Comparison of ENCODE assay signal across 10 cellular contexts in genomic region chr6:33590531-33591198, GRCh38. TPM values are rescaled to one million over a fixed set of nuclear protein-coding genes. Genes with fewer than 3 reads are reported as not detected.
A peak's percentile ranks its signal among the peaks of the same experiment; 100 is the strongest.
DNase-seq lines count a peak whose midpoint lies in the region; ATAC-seq, FAIRE-seq and TF ChIP-seq lines count a peak whose summit lies in the region.
"Had no signal": no experiment of that assay in that cellular context is flagged by ENCODE, and none has a peak within 500 bp of the region (broad histone marks: within the 10 kb centered on the region; RNA-seq: fewer than 3 reads in every experiment).

No MANE protein-coding gene starts in this region.

- in situ Hi-C loops in K562 (cut with MboI) (no loop called here), brain microvascular endothelial cell (cut with HindIII; ENCODE audit: low pct_ligation_motif_present, low sequenced_read_pairs) (no loop called here)

- H3K4me1 ChIP-seq in HEK293 (ENCODE audit: control insufficient read depth, insufficient read depth, low read length) (no peaks in the 10 kb centered on the region; the same call in 1 of the 2 replicates), K562 (replicated peaks in 1 of 2; ENCODE audit: control insufficient read depth in 2 of 2, insufficient read depth in 2 of 2, low read length in 2 of 2) (peaks cover 18 to 32% of the 10 kb centered on the region in 2 experiments), suprapubic skin (peaks cover 37% of the 10 kb centered on the region)

- 0 out of 2 replicates have a peak overlapping the region, but pooled peaks have one; percentile 36 for H3K27ac ChIP-seq in HEK293 (ENCODE audit: extremely low read depth, low read depth, low read length)
- peak overlapping the region; percentile 55; the same call in 1 of the 3 replicates for H3K27ac ChIP-seq in K562 (ENCODE audit: extremely low read depth, low read depth, low read length)
- peak overlapping the region; percentile 71 for H3K27ac ChIP-seq in suprapubic skin
- no peak overlapping the region for H3K27ac ChIP-seq in brain microvascular endothelial cell

- H3K27me3 ChIP-seq in K562 (ENCODE audit: control insufficient read depth in 2 of 2, insufficient read depth in 2 of 2, low read length in 2 of 2) = no peaks in the 10 kb centered on the region
- H3K27me3 ChIP-seq in suprapubic skin = no peaks in the 10 kb centered on the region
- H3K27me3 ChIP-seq in brain microvascular endothelial cell (replicated peaks) = no peaks in the 10 kb centered on the region

- H3K79me2 ChIP-seq in K562 (ENCODE audit: control insufficient read depth, insufficient read depth, low read length) = no peaks in the 10 kb centered on the region

- no peaks in the 10 kb centered on the region for H3K36me3 ChIP-seq in HEK293 (ENCODE audit: control insufficient read depth in 2 of 2, insufficient read depth in 1 of 2, low read length in 2 of 2)
- H3K36me3 ChIP-seq in K562 (ENCODE audit: control insufficient read depth, insufficient read depth, low read length) = no peaks in the 10 kb centered on the region
- no peaks in the 10 kb centered on the region for H3K36me3 ChIP-seq in suprapubic skin
- no peaks in the 10 kb centered on the region for H3K36me3 ChIP-seq in brain microvascular endothelial cell (replicated peaks)

- POLR2A ChIA-PET in HEK293 (lab: Yijun Ruan, JAX) (interaction anchor here (1.4 to 1.8 kb wide), 3 partner anchors 10 to 110 kb away, joined by 3 to 5 read pairs (median 3); partner anchors contain the start of gene BAK1), K562 (lab: Yijun Ruan, JAX) (no interaction called here)

- TF ChIP-seq CTCF in HEK293 (tag by site-specific recombination; IDR thresholded peaks at IDR 0.05) (no peak), K562 (IDR thresholded peaks at IDR 0.05 in 2 of 3, conservative IDR thresholded peaks at IDR 0.05 in 1 of 3; ENCODE audit: insufficient read depth in 2 of 3, low read depth in 1 of 3, low read length in 3 of 3) (peak in 2 of 3 experiments; percentile 19 to 23; a peak in 1 of 6 replicates), suprapubic skin (IDR thresholded peaks at IDR 0.05) (no peak), brain microvascular endothelial cell (IDR thresholded peaks at IDR 0.05; ENCODE audit: low read depth, low read length, missing control alignments) (no peak)

- TF ChIP-seq POLR2A in K562 (conservative IDR thresholded peaks at IDR 0.05) (no peak), suprapubic skin (IDR thresholded peaks at IDR 0.05) (no peak)

- H3K9ac ChIP-seq in K562 (ENCODE audit: insufficient read depth in 1 of 2, low read depth in 2 of 2, low read length in 2 of 2) = peak overlapping the region in 1 of 2 experiments; percentile 85; a peak in 3 of 4 replicates

- no peak for FAIRE-seq in K562 (lab: Jason Lieb, UNC)

- H3K9me1 ChIP-seq in K562 (ENCODE audit: control insufficient read depth, insufficient read depth, low read length) = peaks cover 2% of the 10 kb centered on the region

- 55% methylated on average over 14 of the region's 15 CpGs for WGBS in K562 (ENCODE audit: insufficient coverage, low coverage, missing lambda C conversion rate)
- 73% methylated on average over 14 of the region's 15 CpGs for WGBS in suprapubic skin

- H3K9me3 ChIP-seq in HEK293 (ENCODE audit: control insufficient read depth, insufficient read depth, low read depth, low read length) = no peaks in the 10 kb centered on the region
- H3K9me3 ChIP-seq in K562 (replicated peaks; ENCODE audit: control insufficient read depth, insufficient read depth, low read depth, low read length) = no peaks in the 10 kb centered on the region
- H3K9me3 ChIP-seq in suprapubic skin = no peaks in the 10 kb centered on the region

- no TSS peak for BruUV-seq in K562 (replicated peaks; lab: Mats Ljungman, UMichigan)

- no peak overlapping the region for H3K4me3 ChIP-seq in HEK293 (ENCODE audit: low read depth, low read length)
- no peak overlapping the region for H3K4me3 ChIP-seq in K562
- no peak overlapping the region for H3K4me3 ChIP-seq in suprapubic skin
- H3K4me3 ChIP-seq in brain microvascular endothelial cell (ENCODE audit: low read depth, low read length) = no peak overlapping the region

- peak in 1 of 2 experiments; percentile 26; a peak in 2 of 4 replicates for TF ChIP-seq RAD21 in K562 (CRISPR knock-in tag; conservative IDR thresholded peaks at IDR 0.05 in 1 of 2, IDR thresholded peaks at IDR 0.05 in 1 of 2)

- intact Hi-C loops in K562 (cut with micrococcal nuclease) = loop anchor here (1.0 to 2.0 kb wide), 2 partner anchors 82 to 172 kb away; no protein-coding TSS in a partner anchor

- TF ChIP-seq EP300 in K562 (IDR thresholded peaks at IDR 0.05; ENCODE audit: low read length) (no peak), suprapubic skin (IDR thresholded peaks at IDR 0.05) (no peak)

- DNase-seq in K562 (ENCODE audit: extremely low read depth in 1 of 4, low spot score in 3 of 4) (peak in 3 of 4 experiments; percentile 49 to 63 (median 55)), kidney glomerular epithelial cell (lab: John Stamatoyannopoulos, UW) (peak; percentile 47), suprapubic skin (ENCODE audit: low spot score in 2 of 2) (no peak), brain microvascular endothelial cell (no peak), NCI-H187 (lab: John Stamatoyannopoulos, UW) (no peak)
- DNase-seq: NCI-H2029 had no signal

- CTCF ChIA-PET in HEK293 (lab: Yijun Ruan, JAX) (interaction anchor here (0.7 to 1.7 kb wide), 39 partner anchors 8 to 497 kb away, joined by 3 to 36 read pairs (median 5); partner anchors contain the start of gene IP6K3), K562 (lab: Yijun Ruan, JAX; ENCODE audit: low intra/inter-chr PET ratio) (interaction anchor here (0.5 to 3.9 kb wide), 6 partner anchors 40 to 1177 kb away, joined by 3 to 60 read pairs (median 4); no protein-coding TSS in a partner anchor)

- no peak overlapping the region; the same call in 1 of the 2 replicates for H3K4me2 ChIP-seq in K562 (ENCODE audit: insufficient read depth, low read length)

- peak; percentile 58 for ATAC-seq in K562
- ATAC-seq in HG03378 (IDR thresholded peaks at IDR 0.05; ENCODE audit: unreplicated experiment) = no peak
- no peak for ATAC-seq in GM21423 (IDR thresholded peaks at IDR 0.05; ENCODE audit: unreplicated experiment)
- ATAC-seq: activated CD8-positive, alpha-beta T cell treated with anti-CD3 and anti-CD28 coated beads, Interleukin-2, amount 10 ng/mL, durations not matched to agents 7 days and 5 days had no signal

- peak overlapping the region; percentile 51 for H2AFZ ChIP-seq in K562 (ENCODE audit: low read depth, low read length)

- no peaks in the 10 kb centered on the region for H4K20me1 ChIP-seq in K562 (replicated peaks; ENCODE audit: control insufficient read depth, insufficient read depth, low read length)

TF ChIP-seq in K562, 482 proteins besides CTCF, POLR2A, EP300 and RAD21 (continues in another document):
- no peak; the same call in 1 of the 2 replicates for TF ChIP-seq PHF8 (IDR thresholded peaks at IDR 0.05; ENCODE audit: borderline replicate concordance, low read length)
- TF ChIP-seq HNRNPLL (IDR thresholded peaks at IDR 0.05; ENCODE audit: low read depth, low read length, poor library complexity, severe bottlenecking) = no peak
- no peak for TF ChIP-seq TCFL5 (CRISPR knock-in tag; conservative IDR thresholded peaks at IDR 0.05)
- TF ChIP-seq NR4A1 (CRISPR knock-in tag; IDR thresholded peaks at IDR 0.05) = no peak
- no peak for TF ChIP-seq NR4A1 (tag; IDR thresholded peaks at IDR 0.05)
- TF ChIP-seq ZBTB8A (IDR thresholded peaks at IDR 0.05; ENCODE audit: partially characterized antibody) = no peak
- TF ChIP-seq ZFP1 (CRISPR knock-in tag; IDR thresholded peaks at IDR 0.05) = no peak
- no peak for TF ChIP-seq ESRRB (CRISPR knock-in tag; IDR thresholded peaks at IDR 0.05; ENCODE audit: borderline replicate concordance)
- no peak for TF ChIP-seq FOXJ2 (tag; IDR thresholded peaks at IDR 0.05)

RNA-seq across cellular contexts. Expression of gene BAK1, which starts 10.6 kb away (rescaled TPM):
- 5.4 and 22.3 TPM in 2 replicates for total RNA-seq in K562 (2011; cell fraction: chromatin; rRNA removed; ENCODE audit: low replicate concordance)
- total RNA-seq in K562 (2011; cell fraction: nucleolus; rRNA removed) = 18.4 and 20.8 TPM in 2 replicates
- 18.6 and 21.4 TPM in 2 replicates for total RNA-seq in K562 (2011; cell fraction: nucleoplasm; rRNA removed)
- total RNA-seq in K562 (2014; rRNA removed) = 11.5 and 14.8 TPM in 2 replicates
- 14.4 and 16.5 TPM in 2 replicates for total RNA-seq in K562 (2014; rRNA removed; fragmentation: Illumina TruSeq; extraction: Trizol)
- 24.6 and 26.0 TPM in 2 replicates for total RNA-seq in K562 (2015; rRNA removed; fragmentation: Illumina TruSeq; extraction: Trizol)
- 28.2 and 30.7 TPM in 2 replicates for total RNA-seq in K562 (2021)
- polyA plus RNA-seq in K562 (2011; rRNA removed) = 18.9 and 22.7 TPM in 2 replicates
- 27.6 and 36.1 TPM in 2 replicates for polyA plus RNA-seq in K562 (2011; cell fraction: cytosol; rRNA removed)
- 19.6 and 25.1 TPM in 2 replicates for polyA plus RNA-seq in K562 (2011; cell fraction: nucleus; rRNA removed)
- polyA plus RNA-seq in K562 (2012) = 23.7 and 26.4 TPM in 2 replicates
- polyA plus RNA-seq in K562 (2014; fragmentation: Illumina TruSeq; extraction: Trizol) = 23.7 and 28.2 TPM in 2 replicates
- 1 to 10 TPM; 5.4 to 9.7 TPM for polyA plus RNA-seq in K562 (2014; fragmentation: Nextera tagmentation; extraction: Ambion mirVana)
- polyA plus RNA-seq in K562 (2014; rRNA removed) = 24.1 and 26.2 TPM in 2 replicates
- polyA minus RNA-seq in K562 (2011; rRNA and poly(A)+ RNA removed) = 12.4 and 16.0 TPM in 2 replicates
- polyA minus RNA-seq in K562 (2011; cell fraction: cytosol; rRNA and poly(A)+ RNA removed) = 16.0 and 18.0 TPM in 2 replicates
- 5.7 and 7.8 TPM in 2 replicates for polyA minus RNA-seq in K562 (2011; cell fraction: nucleus; rRNA and poly(A)+ RNA removed)
- total RNA-seq in suprapubic skin = 10 to 100 TPM; 12.6 to 15.0 (median 14.3) TPM

RNA-seq across cellular contexts. Expression of gene ITPR3, which starts 30.5 kb away (rescaled TPM):
- total RNA-seq in K562 (2011; cell fraction: chromatin; rRNA removed; ENCODE audit: low replicate concordance) = 128 and 310 TPM in 2 replicates
- 120 and 148 TPM in 2 replicates for total RNA-seq in K562 (2011; cell fraction: nucleolus; rRNA removed)
- 89.0 and 102 TPM in 2 replicates for total RNA-seq in K562 (2011; cell fraction: nucleoplasm; rRNA removed)
- total RNA-seq in K562 (2014; rRNA removed) = 13.2 and 17.2 TPM in 2 replicates
- 4.9 and 7.0 TPM in 2 replicates for total RNA-seq in K562 (2014; rRNA removed; fragmentation: Illumina TruSeq; extraction: Trizol)
- total RNA-seq in K562 (2015; rRNA removed; fragmentation: Illumina TruSeq; extraction: Trizol) = 7.0 and 7.7 TPM in 2 replicates
- 31.2 and 35.7 TPM in 2 replicates for total RNA-seq in K562 (2021)
- polyA plus RNA-seq in K562 (2011; rRNA removed) = 14.7 and 22.4 TPM in 2 replicates
- polyA plus RNA-seq in K562 (2011; cell fraction: cytosol; rRNA removed) = 15.6 and 18.8 TPM in 2 replicates
- 187 and 251 TPM in 2 replicates for polyA plus RNA-seq in K562 (2011; cell fraction: nucleus; rRNA removed)
- 14.4 and 17.4 TPM in 2 replicates for polyA plus RNA-seq in K562 (2012)
- polyA plus RNA-seq in K562 (2014; fragmentation: Illumina TruSeq; extraction: Trizol) = 20.5 and 22.0 TPM in 2 replicates
- under 1 TPM; 0.39 to 0.73 TPM for polyA plus RNA-seq in K562 (2014; fragmentation: Nextera tagmentation; extraction: Ambion mirVana)
- polyA plus RNA-seq in K562 (2014; rRNA removed) = 20.9 and 23.7 TPM in 2 replicates
- 18.8 and 19.6 TPM in 2 replicates for polyA minus RNA-seq in K562 (2011; rRNA and poly(A)+ RNA removed)
- polyA minus RNA-seq in K562 (2011; cell fraction: cytosol; rRNA and poly(A)+ RNA removed) = 19.1 and 27.6 TPM in 2 replicates
- 48.7 and 51.2 TPM in 2 replicates for polyA minus RNA-seq in K562 (2011; cell fraction: nucleus; rRNA and poly(A)+ RNA removed)
- 100 to 1,000 TPM; 174 to 206 (median 199) TPM for total RNA-seq in suprapubic skin

Comparison
In these comparisons a context has a peak if more than half of its experiments do, and no peak if none do; other contexts are left out.
1. CTCF ChIP-seq: peak in K562 (2 of 3); none in HEK293 (single experiment), suprapubic skin (0 of 2) and brain microvascular endothelial cell (single experiment).
2. DNase-seq: peak in K562 (3 of 4) and kidney glomerular epithelial cell (single experiment); none in suprapubic skin (0 of 2), brain microvascular endothelial cell (single experiment) and NCI-H187 (0 of 2).
3. Of the 44 proteins assayed by ChIP-seq in both K562 and HEK293: peak only in K562: CTCF, ZBTB1 and ZBTB7A; only in HEK293: PATZ1; in both: none; in neither: 40.